Comparison of ENCODE assay signal across 23 cellular contexts in the genomic region with DNA sequence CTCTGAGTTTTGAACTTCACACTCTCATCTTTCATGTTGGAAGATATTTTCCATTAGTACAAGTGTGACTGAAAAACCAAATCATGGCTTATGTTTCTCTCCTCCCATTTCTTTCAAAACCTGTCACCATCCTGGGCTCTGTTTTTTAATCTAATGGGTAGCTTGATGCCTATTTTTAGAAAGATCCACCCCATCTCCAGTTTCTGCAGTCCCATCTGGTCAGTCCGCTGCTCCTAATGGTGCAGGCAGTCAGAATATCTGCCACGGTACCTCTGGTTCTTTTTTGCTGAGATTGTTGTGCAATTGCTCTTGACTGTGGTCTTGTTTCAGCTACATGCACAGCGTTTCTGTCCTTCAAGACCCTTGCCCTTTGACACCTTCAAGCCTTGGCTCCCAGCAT.
"Had no signal": no experiment of that assay in that cellular context is flagged by ENCODE, and none has a peak within 500 bp of the region (broad histone marks: within the 10 kb centered on the region; RNA-seq: fewer than 3 reads in every experiment).

No MANE protein-coding gene starts in this region.

- H3K27ac Mint-ChIP-seq: activated CD4-positive, alpha-beta memory T cell treated with anti-CD3 and anti-CD28 coated beads, Interleukin-2, amount 10 ng/mL, durations not matched to agents 7 days and 5 days; activated CD4-positive, alpha-beta T cell treated with anti-CD3 and anti-CD28 coated beads, Interleukin-2, amount 10 ng/mL, durations not matched to agents 7 days and 5 days; activated naive CD4-positive, alpha-beta T cell treated with anti-CD3 and anti-CD28 coated beads, Interleukin-2, amount 10 ng/mL, durations not matched to agents 7 days and 5 days; activated naive CD8-positive, alpha-beta T cell treated with anti-CD3 and anti-CD28 coated beads, Interleukin-2, amount 10 ng/mL, durations not matched to agents 7 days and 5 days; activated T-cell treated with anti-CD3 and anti-CD28 coated beads, Interleukin-2, amount 50 U/mL, for 24 hours; brain; natural killer cell treated with Interleukin-12 subunit alpha and Interleukin-12 subunit beta and Interleukin-15 and Interleukin-18, amount 100 ng/mL, for 72 hours; progenitor cell of endocrine pancreas had no signal

- H3K4me1 Mint-ChIP-seq: activated CD4-positive, alpha-beta memory T cell treated with anti-CD3 and anti-CD28 coated beads, Interleukin-2, amount 10 ng/mL, durations not matched to agents 7 days and 5 days; activated CD4-positive, alpha-beta T cell treated with anti-CD3 and anti-CD28 coated beads, Interleukin-2, amount 10 ng/mL, durations not matched to agents 7 days and 5 days; activated naive CD4-positive, alpha-beta T cell treated with anti-CD3 and anti-CD28 coated beads, Interleukin-2, amount 10 ng/mL, durations not matched to agents 7 days and 5 days; activated naive CD8-positive, alpha-beta T cell treated with anti-CD3 and anti-CD28 coated beads, Interleukin-2, amount 10 ng/mL, durations not matched to agents 7 days and 5 days had no signal

- H3K4me3 Mint-ChIP-seq: activated CD4-positive, alpha-beta memory T cell treated with anti-CD3 and anti-CD28 coated beads, Interleukin-2, amount 10 ng/mL, durations not matched to agents 7 days and 5 days; activated CD4-positive, alpha-beta T cell treated with anti-CD3 and anti-CD28 coated beads, Interleukin-2, amount 10 ng/mL, durations not matched to agents 7 days and 5 days; activated naive CD4-positive, alpha-beta T cell treated with anti-CD3 and anti-CD28 coated beads, Interleukin-2, amount 10 ng/mL, durations not matched to agents 7 days and 5 days; activated naive CD8-positive, alpha-beta T cell treated with anti-CD3 and anti-CD28 coated beads, Interleukin-2, amount 10 ng/mL, durations not matched to agents 7 days and 5 days; activated T-cell treated with anti-CD3 and anti-CD28 coated beads, Interleukin-2, amount 50 U/mL, for 24 hours; brain; natural killer cell treated with Interleukin-12 subunit alpha and Interleukin-12 subunit beta and Interleukin-15 and Interleukin-18, amount 100 ng/mL, for 72 hours had no signal

- DNase-seq: activated CD4-positive, alpha-beta memory T cell treated with anti-CD3 and anti-CD28 coated beads, Interleukin-2, amount 10 ng/mL, durations not matched to agents 7 days and 5 days; activated CD4-positive, alpha-beta T cell treated with anti-CD3 and anti-CD28 coated beads, Interleukin-2, amount 10 ng/mL, durations not matched to agents 7 days and 5 days; activated CD4-positive, CD25-positive, alpha-beta regulatory T cell treated with anti-CD3 and anti-CD28 coated beads, Interleukin-2, amount 50 U/mL, for 72 hours; activated CD8-positive, alpha-beta memory T cell treated with anti-CD3 and anti-CD28 coated beads, Interleukin-2, amount 50 U/mL, for 48 hours; activated gamma-delta T cell; activated naive CD4-positive, alpha-beta T cell treated with anti-CD3 and anti-CD28 coated beads, Interleukin-2, amount 10 ng/mL, durations not matched to agents 7 days and 5 days; activated naive CD8-positive, alpha-beta T cell treated with anti-CD3 and anti-CD28 coated beads, Interleukin-2, amount 10 ng/mL, durations not matched to agents 7 days and 5 days; activated T-cell treated with anti-CD3 and anti-CD28 coated beads, Interleukin-2, amount 50 U/mL, for 24 hours; heart right ventricle; kidney glomerular epithelial cell; lower lobe of right lung; mesenchymal stem cell; retina; small intestine; stimulated activated CD4-positive, alpha-beta T cell treated with anti-CD3 and anti-CD28 coated beads, Interleukin-4, amount 100 ng/mL, for 4 hours; stimulated activated naive CD4-positive, alpha-beta T cell; T-helper 2 cell had no signal

- H3K9me3 ChIP-seq: ascending aorta, lower lobe of right lung, tibial nerve had no signal

- H3K36me3 ChIP-seq: ascending aorta, cardiac muscle cell, heart right ventricle, lower lobe of right lung, tibial nerve had no signal

- H3K4me1 ChIP-seq: ascending aorta, heart right ventricle, lower lobe of right lung, tibial nerve had no signal

- H3K27me3 ChIP-seq: ascending aorta, cardiac muscle cell, heart right ventricle, tibial nerve had no signal

- H3K4me3 ChIP-seq: ascending aorta, cardiac muscle cell, heart right ventricle, lower lobe of right lung, tibial nerve had no signal

- H3K27ac ChIP-seq: ascending aorta, cardiac muscle cell, heart right ventricle, lower lobe of right lung, tibial nerve had no signal

- H3K36me3 Mint-ChIP-seq: activated naive CD4-positive, alpha-beta T cell treated with anti-CD3 and anti-CD28 coated beads, Interleukin-2, amount 10 ng/mL, durations not matched to agents 7 days and 5 days; activated naive CD8-positive, alpha-beta T cell treated with anti-CD3 and anti-CD28 coated beads, Interleukin-2, amount 10 ng/mL, durations not matched to agents 7 days and 5 days; brain had no signal

- H3K27me3 Mint-ChIP-seq: activated CD4-positive, alpha-beta memory T cell treated with anti-CD3 and anti-CD28 coated beads, Interleukin-2, amount 10 ng/mL, durations not matched to agents 7 days and 5 days; activated CD4-positive, alpha-beta T cell treated with anti-CD3 and anti-CD28 coated beads, Interleukin-2, amount 10 ng/mL, durations not matched to agents 7 days and 5 days; activated naive CD4-positive, alpha-beta T cell treated with anti-CD3 and anti-CD28 coated beads, Interleukin-2, amount 10 ng/mL, durations not matched to agents 7 days and 5 days; activated naive CD8-positive, alpha-beta T cell treated with anti-CD3 and anti-CD28 coated beads, Interleukin-2, amount 10 ng/mL, durations not matched to agents 7 days and 5 days; activated T-cell treated with anti-CD3 and anti-CD28 coated beads, Interleukin-2, amount 50 U/mL, for 24 hours; natural killer cell treated with Interleukin-12 subunit alpha and Interleukin-12 subunit beta and Interleukin-15 and Interleukin-18, amount 100 ng/mL, for 72 hours; progenitor cell of endocrine pancreas had no signal
